ENCODE assay signal across 8 cellular contexts in genomic region chr1:206631085-206631509, GRCh38. TPM values are rescaled to one million over a fixed set of nuclear protein-coding genes. Genes with fewer than 3 reads are reported as not detected.
A peak's percentile ranks its signal among the peaks of the same experiment; 100 is the strongest.
DNase-seq lines count a peak whose midpoint lies in the region; ATAC-seq and TF ChIP-seq lines count a peak whose summit lies in the region.

No MANE protein-coding gene starts in this region.

- no peak overlapping the region for H2BK12ac ChIP-seq in mesenchymal stem cell (ENCODE audit: low read length in 2 of 2)

- no peak overlapping the region for H4K8ac ChIP-seq in mesenchymal stem cell (ENCODE audit: low read length)

- H2BK5ac ChIP-seq in mesenchymal stem cell (ENCODE audit: low read depth, low read length, poor library complexity, severe bottlenecking) = no peak overlapping the region

- H4K91ac ChIP-seq in mesenchymal stem cell (ENCODE audit: low read length) = no peak overlapping the region

- H3K27ac ChIP-seq in RWPE1 = no peak overlapping the region
- no peak overlapping the region for H3K27ac ChIP-seq in mesenchymal stem cell (ENCODE audit: low read length, poor library complexity, severe bottlenecking)

- ATAC-seq in GM21723 (IDR thresholded peaks at IDR 0.05; ENCODE audit: unreplicated experiment) = no peak

- H2BK120ac ChIP-seq in mesenchymal stem cell (ENCODE audit: low read depth, low read length) = no peak overlapping the region

- POLR2A ChIA-PET in RWPE1 (lab: Yijun Ruan, JAX; ENCODE audit: low non-redundant PET) = no interaction called here

- no peak; the same call in 1 of the 2 replicates for TF ChIP-seq CTCF in RWPE1 (conservative IDR thresholded peaks at IDR 0.05; ENCODE audit: low read depth)

- H2AK5ac ChIP-seq in mesenchymal stem cell (ENCODE audit: low read length, severe bottlenecking) = no peak overlapping the region

- no peak overlapping the region for H3K4me3 ChIP-seq in mesenchymal stem cell (ENCODE audit: insufficient read depth in 1 of 2, low read depth in 1 of 2, low read length in 2 of 2)

- H3K4me2 ChIP-seq in mesenchymal stem cell (ENCODE audit: low read length, poor library complexity, severe bottlenecking) = no peak overlapping the region

- peaks cover 11% of the 10 kb centered on the region for H3K9me3 ChIP-seq in mesenchymal stem cell (ENCODE audit: control insufficient read depth, low read length)

- 13% methylated on average over 4 of the region's 4 CpGs for WGBS in mesenchymal stem cell

- peaks cover 7% of the 10 kb centered on the region for H3K79me1 ChIP-seq in mesenchymal stem cell (replicated peaks; ENCODE audit: low read length, poor library complexity, severe bottlenecking)

- DNase-seq in stimulated activated CD4-positive, alpha-beta T cell treated with anti-CD3 and anti-CD28 coated beads, Interleukin-15, amount 100 ng/mL, for 24 hours = peak; percentile 32
- DNase-seq in stimulated activated CD4-positive, alpha-beta T cell treated with anti-CD3 and anti-CD28 coated beads, Interleukin-4, amount 100 ng/mL, for 4 hours = no peak
- DNase-seq in NCI-H1092 (lab: John Stamatoyannopoulos, UW) (peak; percentile 90), RWPE1 (ENCODE audit: low spot score) (peak; percentile 52), dermis blood vessel endothelial cell (peak; percentile 93), mesenchymal stem cell (peak; percentile 94), T1000 (lab: John Stamatoyannopoulos, UW) (no peak)

- H2BK15ac ChIP-seq in mesenchymal stem cell (ENCODE audit: low read depth, poor library complexity, severe bottlenecking) = no peak overlapping the region

- no peak overlapping the region for H3K4ac ChIP-seq in mesenchymal stem cell (ENCODE audit: low read depth in 1 of 2, low read length in 2 of 2)

- CTCF ChIA-PET in RWPE1 (lab: Yijun Ruan, JAX) = interaction anchor here (0.9 to 1.4 kb wide), 11 partner anchors 10 to 270 kb away, joined by 3 to 23 read pairs (median 3); partner anchors contain the start of gene EIF2D

- H3K9ac ChIP-seq in mesenchymal stem cell (ENCODE audit: low read length) = peak overlapping the region; percentile 57

- H3K4me1 ChIP-seq in mesenchymal stem cell (ENCODE audit: control insufficient read depth, insufficient read depth, low read depth, low read length) = peaks cover 6% of the 10 kb centered on the region

- peaks cover 0 to 13% of the 10 kb centered on the region in 2 experiments for H3K27me3 ChIP-seq in mesenchymal stem cell (ENCODE audit: control insufficient read depth in 1 of 2, insufficient read depth in 1 of 2, low read length in 2 of 2)

- no peak overlapping the region for H3K23ac ChIP-seq in mesenchymal stem cell (ENCODE audit: low read length in 2 of 2)

- H3K14ac ChIP-seq in mesenchymal stem cell (ENCODE audit: low read length in 2 of 2) = no peak overlapping the region

- H2AFZ ChIP-seq in mesenchymal stem cell (ENCODE audit: low read depth, low read length) = no peak overlapping the region

- no peaks in the 10 kb centered on the region for H3K36me3 ChIP-seq in mesenchymal stem cell (ENCODE audit: control insufficient read depth in 1 of 2, insufficient read depth in 2 of 2, low read depth in 1 of 2, low read length in 2 of 2)

- H3K18ac ChIP-seq in mesenchymal stem cell (ENCODE audit: low read depth in 1 of 2, low read length in 2 of 2) = no peak overlapping the region

RNA-seq across cellular contexts. Expression of gene DYRK3, which starts 4.2 kb away (rescaled TPM):
- 11.4 and 12.6 TPM in 2 replicates for total RNA-seq in dermis blood vessel endothelial cell
- polyA plus RNA-seq in mesenchymal stem cell (2013, experiment 1 of 2) = 12.2 TPM
- 12.4 TPM for polyA plus RNA-seq in mesenchymal stem cell (2013, experiment 2 of 2)

RNA-seq across cellular contexts. Expression of gene EIF2D, which starts 18.8 kb away (rescaled TPM):
- 66.1 and 69.9 TPM in 2 replicates for total RNA-seq in dermis blood vessel endothelial cell
- 35.2 TPM for polyA plus RNA-seq in mesenchymal stem cell (2013, experiment 1 of 2)
- polyA plus RNA-seq in mesenchymal stem cell (2013, experiment 2 of 2) = 37.7 TPM

RNA-seq across cellular contexts. Expression of gene MAPKAPK2, which starts 53.6 kb away (rescaled TPM):
- 33.7 and 50.8 TPM in 2 replicates for total RNA-seq in dermis blood vessel endothelial cell
- 73.7 TPM for polyA plus RNA-seq in mesenchymal stem cell (2013, experiment 1 of 2)
- polyA plus RNA-seq in mesenchymal stem cell (2013, experiment 2 of 2) = 75.7 TPM

Comparison
In these comparisons a context has a peak if more than half of its experiments do, and no peak if none do; other contexts are left out.
1. DNase-seq: peak in stimulated activated CD4-positive, alpha-beta T cell treated with anti-CD3 and anti-CD28 coated beads, Interleukin-15, amount 100 ng/mL, for 24 hours (single experiment), NCI-H1092 (single experiment), RWPE1 (single experiment), dermis blood vessel endothelial cell (single experiment) and mesenchymal stem cell (single experiment); none in stimulated activated CD4-positive, alpha-beta T cell treated with anti-CD3 and anti-CD28 coated beads, Interleukin-4, amount 100 ng/mL, for 4 hours (0 of 2) and T1000 (single experiment).